1 cellular context compared by ENCODE assay signal in genomic region chr20:21156266-21156665, GRCh38.
TF ChIP-seq lines count a peak whose summit lies in the region.

No MANE protein-coding gene starts in this region.

TF ChIP-seq in IMR-90, 13 proteins besides CTCF, POLR2A, EP300 and RAD21:
- TF ChIP-seq CHD1 (IDR thresholded peaks at IDR 0.05; ENCODE audit: low read depth, low read length) (no peak), CEBPB (IDR thresholded peaks at IDR 0.05; ENCODE audit: low read depth, low read length) (peak; percentile 80)
